In genomic region chr1:186559601-186560116, GRCh38 we compare ENCODE assay signal across 19 cellular contexts.
A peak's percentile ranks its signal among the peaks of the same experiment; 100 is the strongest.
DNase-seq lines count a peak whose midpoint lies in the region; ATAC-seq, FAIRE-seq and TF ChIP-seq lines count a peak whose summit lies in the region.
"Had no signal": no experiment of that assay in that cellular context is flagged by ENCODE, and none has a peak within 500 bp of the region (broad histone marks: within the 10 kb centered on the region; RNA-seq: fewer than 3 reads in every experiment).

No MANE protein-coding gene starts in this region.

- DNase-seq in EH (ENCODE audit: low read depth) = peak; percentile 76
- DNase-seq in HPDE6-E6E7 (ENCODE audit: extremely low spot score) = peak; percentile 54
- DNase-seq in brain microvascular endothelial cell = peak; percentile 14
- DNase-seq in lower lobe of right lung = no peak
- DNase-seq in kidney = no peak
- DNase-seq in BE2C = no peak
- no peak for DNase-seq in stimulated activated CD4-positive, alpha-beta T cell treated with anti-CD3 and anti-CD28 coated beads, Interleukin-12 subunit alpha, Interleukin-12 subunit beta, amount 100 ng/mL, for 4 hours
- no peak for DNase-seq in HuH-7 (ENCODE audit: low spot score)
- DNase-seq: activated CD4-positive, CD25-positive, alpha-beta regulatory T cell treated with anti-CD3 and anti-CD28 coated beads, Interleukin-2, amount 50 U/mL, for 72 hours; activated gamma-delta T cell; amygdala; COR-L47; NCI-H187 treated with DMSO at 0.1 percent for 48 hours; stimulated activated naive CD8-positive, alpha-beta T cell treated with anti-CD3 and anti-CD28 coated beads, Interleukin-15, amount 100 ng/mL, for 72 hours had no signal

- in situ Hi-C loops in brain microvascular endothelial cell (cut with HindIII; ENCODE audit: low pct_ligation_motif_present, low sequenced_read_pairs) = no loop called here

- intact Hi-C loops in lower lobe of right lung (cut with DNase I) (no loop called here), kidney (cut with DNase I) (no loop called here)

- TF ChIP-seq CTCF in brain microvascular endothelial cell (IDR thresholded peaks at IDR 0.05; ENCODE audit: low read depth, low read length, missing control alignments) (no peak), lower lobe of right lung (IDR thresholded peaks at IDR 0.05) (no peak), kidney (IDR thresholded peaks at IDR 0.05; ENCODE audit: borderline replicate concordance, extremely low read depth, insufficient read depth) (no peak), BE2C (IDR thresholded peaks at IDR 0.05; ENCODE audit: low read depth, low read length) (no peak)

- H3K36me3 ChIP-seq in brain microvascular endothelial cell (replicated peaks) = no peaks in the 10 kb centered on the region
- no peaks in the 10 kb centered on the region for H3K36me3 ChIP-seq in lower lobe of right lung
- H3K36me3 ChIP-seq in kidney (ENCODE audit: control insufficient read depth in 1 of 2, insufficient read depth in 2 of 2, low read length in 2 of 2) = no peaks in the 10 kb centered on the region
- no peaks in the 10 kb centered on the region for H3K36me3 ChIP-seq in BE2C
- H3K36me3 ChIP-seq: HAP-1, neutrophil, SJSA1 had no signal

- H3K4me3 ChIP-seq in brain microvascular endothelial cell (ENCODE audit: low read depth, low read length) = no peak overlapping the region
- H3K4me3 ChIP-seq in lower lobe of right lung = no peak overlapping the region
- no peak overlapping the region for H3K4me3 ChIP-seq in kidney (ENCODE audit: low read length in 2 of 2)
- H3K4me3 ChIP-seq in BE2C (ENCODE audit: low read depth, low read length) = no peak overlapping the region
- H3K4me3 ChIP-seq: HAP-1, SJSA1 had no signal

- H3K27me3 ChIP-seq in brain microvascular endothelial cell (replicated peaks) = no peaks in the 10 kb centered on the region
- no peaks in the 10 kb centered on the region for H3K27me3 ChIP-seq in lower lobe of right lung (ENCODE audit: low read depth)
- H3K27me3 ChIP-seq in BE2C = no peaks in the 10 kb centered on the region
- H3K27me3 ChIP-seq: neutrophil, SJSA1 had no signal

- peak; percentile 48 to 83 for ATAC-seq in lower lobe of right lung
- ATAC-seq: stimulated activated naive CD8-positive, alpha-beta T cell treated with anti-CD3 and anti-CD28 coated beads, Interleukin-15, amount 100 ng/mL, for 72 hours had no signal

- H3K9me3 ChIP-seq in lower lobe of right lung (no peaks in the 10 kb centered on the region), kidney (ENCODE audit: control insufficient read depth in 1 of 2, low read length in 2 of 2) (no peaks in the 10 kb centered on the region), BE2C (no peaks in the 10 kb centered on the region)
- H3K9me3 ChIP-seq: HAP-1, neutrophil, SJSA1 had no signal

- H3K4me1 ChIP-seq in lower lobe of right lung = no peaks in the 10 kb centered on the region
- H3K4me1 ChIP-seq in kidney (ENCODE audit: control insufficient read depth in 1 of 2, insufficient read depth in 1 of 2, low read depth in 1 of 2, low read length in 2 of 2) = no peaks in the 10 kb centered on the region
- no peaks in the 10 kb centered on the region for H3K4me1 ChIP-seq in BE2C
- H3K4me1 ChIP-seq: HAP-1, SJSA1 had no signal

- H3K27ac ChIP-seq in brain microvascular endothelial cell = no peak overlapping the region
- no peak overlapping the region for H3K27ac ChIP-seq in lower lobe of right lung
- no peak overlapping the region for H3K27ac ChIP-seq in kidney (ENCODE audit: low read depth in 2 of 2, low read length in 2 of 2)
- H3K27ac ChIP-seq: neutrophil, SJSA1 had no signal

- H3K9ac ChIP-seq in kidney (ENCODE audit: low read length in 2 of 2) = no peak overlapping the region

- no peak for FAIRE-seq in kidney (lab: Jason Lieb, UNC)
- FAIRE-seq: endometrium, frontal cortex had no signal

Comparison
In these comparisons a context has a peak if more than half of its experiments do, and no peak if none do; other contexts are left out.
1. DNase-seq: peak in EH (single experiment), HPDE6-E6E7 (single experiment) and brain microvascular endothelial cell (single experiment); none in lower lobe of right lung (single experiment), kidney (single experiment), BE2C (single experiment), stimulated activated CD4-positive, alpha-beta T cell treated with anti-CD3 and anti-CD28 coated beads, Interleukin-12 subunit alpha, Interleukin-12 subunit beta, amount 100 ng/mL, for 4 hours (single experiment) and HuH-7 (single experiment).